Comparison of ENCODE assay signal across 18 cellular contexts in the genomic region with DNA sequence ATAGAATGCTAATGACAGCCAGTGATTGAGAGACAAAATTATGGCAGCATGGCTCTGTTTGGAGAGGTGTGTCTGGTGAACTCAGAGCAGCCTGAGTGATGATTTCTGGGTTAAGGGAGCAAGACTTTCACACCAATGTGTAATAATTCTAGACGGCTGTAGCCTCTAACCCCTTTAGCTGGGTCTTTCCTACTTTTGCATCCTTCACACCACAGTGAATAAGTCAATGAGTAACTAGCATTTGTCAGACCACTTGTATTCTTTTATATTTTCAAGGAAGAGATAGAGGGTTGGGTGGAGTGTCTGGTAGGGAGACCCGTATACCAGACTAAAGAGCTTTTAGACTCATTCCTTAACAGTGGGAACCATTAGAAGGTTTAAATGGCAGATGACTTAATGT.
"Had no signal": no experiment of that assay in that cellular context is flagged by ENCODE, and none has a peak within 500 bp of the region (broad histone marks: within the 10 kb centered on the region; RNA-seq: fewer than 3 reads in every experiment).

No MANE protein-coding gene starts in this region.

- H3K27me3 ChIP-seq: body of pancreas, dorsolateral prefrontal cortex, foreskin keratinocyte, pancreas, upper lobe of left lung had no signal

- H3K9me3 ChIP-seq: body of pancreas, left ventricle myocardium inferior, pancreas, thoracic aorta, upper lobe of left lung had no signal

- H3K27ac ChIP-seq: body of pancreas, left ventricle myocardium inferior, pancreas, thoracic aorta, upper lobe of left lung, WERI-Rb-1 had no signal

- H3K4me3 Mint-ChIP-seq: activated T-helper 1 cell treated with anti-CD3 and anti-CD28 coated beads, Interleukin-12 subunit alpha, Interleukin-12 subunit beta, Interleukin-2, Interleukin-4 antibody, amounts not matched to agents 30 ng/mL and 10 ng/mL and 1 ng/mL, durations not matched to agents 14 hours and 24 hours and 36 hours; naive B cell; T-helper 17 cell had no signal

- H3K4me3 ChIP-seq: body of pancreas, dorsolateral prefrontal cortex, left ventricle myocardium inferior, pancreas, smooth muscle cell, thoracic aorta, upper lobe of left lung had no signal

- H3K4me2 ChIP-seq: smooth muscle cell had no signal

- H3K27ac Mint-ChIP-seq: activated T-helper 1 cell treated with anti-CD3 and anti-CD28 coated beads, Interleukin-12 subunit alpha, Interleukin-12 subunit beta, Interleukin-2, Interleukin-4 antibody, amounts not matched to agents 30 ng/mL and 10 ng/mL and 1 ng/mL, durations not matched to agents 14 hours and 24 hours and 36 hours; T-helper 17 cell had no signal

- H3K9me3 Mint-ChIP-seq: activated T-helper 1 cell treated with anti-CD3 and anti-CD28 coated beads, Interleukin-12 subunit alpha, Interleukin-12 subunit beta, Interleukin-2, Interleukin-4 antibody, amounts not matched to agents 30 ng/mL and 10 ng/mL and 1 ng/mL, durations not matched to agents 14 hours and 24 hours and 36 hours; naive B cell had no signal

- H3K27me3 Mint-ChIP-seq: naive B cell, T-helper 17 cell had no signal

- H3K4me1 ChIP-seq: body of pancreas, upper lobe of left lung had no signal

- DNase-seq: activated CD4-positive, alpha-beta T cell treated with anti-CD3 and anti-CD28 coated beads, Interleukin-2, amount 50 U/mL, for 48 hours; body of pancreas; dorsolateral prefrontal cortex; foreskin keratinocyte; glutamatergic neuron; hypothalamus; islet precursor cell; left ventricle myocardium inferior; mammary epithelial cell; naive B cell; pancreas; stimulated activated CD4-positive, alpha-beta T cell treated with anti-CD3 and anti-CD28 coated beads, Interleukin-4, amount 100 ng/mL, for 1 hour; T-helper 17 cell; upper lobe of left lung; WERI-Rb-1 had no signal
